In the genomic region with DNA sequence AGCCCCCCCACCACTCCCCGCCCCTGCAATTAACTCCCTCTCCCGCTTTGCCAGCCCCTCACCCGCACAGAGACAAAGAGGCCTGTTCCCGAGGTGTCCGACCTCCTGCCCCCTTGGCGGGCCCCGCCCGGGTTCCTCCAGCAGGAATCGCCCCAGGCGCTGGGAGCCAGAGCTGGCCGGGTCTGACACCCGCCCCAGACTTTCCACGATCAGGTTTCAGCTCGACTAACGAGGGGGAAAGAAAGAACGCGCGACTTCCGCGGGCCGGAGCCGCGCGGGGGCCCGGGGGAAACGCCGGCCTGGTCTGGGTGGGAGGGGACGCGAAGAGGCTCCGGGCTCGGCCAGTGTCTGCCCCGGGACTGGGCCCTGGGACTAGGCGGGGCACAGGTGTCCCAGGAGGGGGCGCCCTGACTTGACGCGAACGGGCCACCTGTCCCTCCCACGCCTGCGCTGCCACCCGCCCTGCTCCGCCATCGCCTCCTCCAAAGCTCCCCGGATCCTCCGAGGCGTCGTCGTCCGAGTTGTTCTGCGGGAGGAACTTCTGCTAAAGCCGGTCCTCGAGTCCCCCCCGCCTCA, we compare ENCODE assay signal across 8 cellular contexts. TPM values are rescaled to one million over a fixed set of nuclear protein-coding genes. Genes with fewer than 3 reads are reported as not detected.
DNase-seq lines count a peak whose midpoint lies in the region; ATAC-seq and TF ChIP-seq lines count a peak whose summit lies in the region.

No MANE protein-coding gene starts in this region.

- intact Hi-C loops in MCF 10A (cut with micrococcal nuclease) = no loop called here
- intact Hi-C loops in activated T-helper 2 cell treated with anti-CD3 and anti-CD28 coated beads, Interferon-gamma antibody, Interleukin-2, Interleukin-4, amounts not matched to agents 10 μg/mL and 5 μg/mL and 100 μg/mL, durations not matched to agents 14 hours and 24 hours and 36 hours (cut with micrococcal nuclease) = no loop called here

- no peaks in the 10 kb centered on the region for H3K36me3 Mint-ChIP-seq in MCF 10A (ENCODE audit: insufficient read depth, unreplicated experiment)
- H3K36me3 Mint-ChIP-seq in activated T-helper 2 cell treated with anti-CD3 and anti-CD28 coated beads, Interferon-gamma antibody, Interleukin-2, Interleukin-4, amounts not matched to agents 10 μg/mL and 5 μg/mL and 100 μg/mL, durations not matched to agents 14 hours and 24 hours and 36 hours (ENCODE audit: low read depth) = no peaks in the 10 kb centered on the region

- no peaks in the 10 kb centered on the region for H3K9me3 ChIP-seq in SJSA1 (replicated peaks)

- H3K27ac ChIP-seq in SJSA1 = no peak overlapping the region

- ATAC-seq in HG02759 (IDR thresholded peaks at IDR 0.05; ENCODE audit: unreplicated experiment) = peak; percentile 83

- DNase-seq in GM10266 (ENCODE audit: extremely low spot score) (peak; percentile 38), SJSA1 (ENCODE audit: low read depth in 1 of 2, low spot score in 2 of 2) (peak in 1 of 2 experiments; percentile 10), MCF 10A (ENCODE audit: unreplicated experiment) (peak; percentile 62), kidney epithelial cell (ENCODE audit: low read depth) (no peak), GM19240 (ENCODE audit: insufficient read length, low spot score) (no peak)
- peak; percentile 21 for DNase-seq in stimulated activated CD4-positive, alpha-beta T cell treated with anti-CD3 and anti-CD28 coated beads, Interleukin-2, amount 100 ng/mL, for 4 hours (ENCODE audit: low read depth)
- DNase-seq in activated T-helper 2 cell treated with anti-CD3 and anti-CD28 coated beads, Interferon-gamma antibody, Interleukin-2, Interleukin-4, amounts not matched to agents 10 μg/mL and 5 μg/mL and 100 μg/mL, durations not matched to agents 14 hours and 24 hours and 36 hours (ENCODE audit: low spot score) = no peak

- POLR2A ChIA-PET in MCF 10A (lab: Yijun Ruan, JAX) = interaction anchor here (0.5 to 1.7 kb wide), 4 partner anchors 8 to 99 kb away, joined by 3 to 4 read pairs (median 3); no protein-coding TSS in a partner anchor

- H3K27me3 ChIP-seq in SJSA1 (replicated peaks) (0 out of 2 replicates have a peak, but pooled peaks cover 12% of the 10 kb centered on the region), kidney epithelial cell (ENCODE audit: control insufficient read depth, insufficient read depth, low read length) (no peaks in the 10 kb centered on the region)

- H3K4me1 ChIP-seq in SJSA1 (replicated peaks) = peaks cover 27% of the 10 kb centered on the region

- H3K36me3 ChIP-seq in SJSA1 (no peaks in the 10 kb centered on the region), kidney epithelial cell (ENCODE audit: control insufficient read depth, insufficient read depth, low read length) (no peaks in the 10 kb centered on the region)

- H3K4me3 ChIP-seq in SJSA1 (peak overlapping the region; percentile 28), kidney epithelial cell (ENCODE audit: low read depth, low read length) (peak overlapping the region; percentile 22)

- BruUV-seq in MCF 10A (replicated peaks; lab: Mats Ljungman, UMichigan) = no TSS peak

- H3K9me3 Mint-ChIP-seq in MCF 10A (ENCODE audit: unreplicated experiment) = no peaks in the 10 kb centered on the region
- H3K9me3 Mint-ChIP-seq in activated T-helper 2 cell treated with anti-CD3 and anti-CD28 coated beads, Interferon-gamma antibody, Interleukin-2, Interleukin-4, amounts not matched to agents 10 μg/mL and 5 μg/mL and 100 μg/mL, durations not matched to agents 14 hours and 24 hours and 36 hours = no peaks in the 10 kb centered on the region

- peak overlapping the region; percentile 26 for H3K27ac Mint-ChIP-seq in MCF 10A (ENCODE audit: low read depth, unreplicated experiment)
- H3K27ac Mint-ChIP-seq in activated T-helper 2 cell treated with anti-CD3 and anti-CD28 coated beads, Interferon-gamma antibody, Interleukin-2, Interleukin-4, amounts not matched to agents 10 μg/mL and 5 μg/mL and 100 μg/mL, durations not matched to agents 14 hours and 24 hours and 36 hours = no peak overlapping the region

- peaks cover 45% of the 10 kb centered on the region for H3K27me3 Mint-ChIP-seq in MCF 10A (ENCODE audit: insufficient read depth, unreplicated experiment)
- peaks cover 56% of the 10 kb centered on the region for H3K27me3 Mint-ChIP-seq in activated T-helper 2 cell treated with anti-CD3 and anti-CD28 coated beads, Interferon-gamma antibody, Interleukin-2, Interleukin-4, amounts not matched to agents 10 μg/mL and 5 μg/mL and 100 μg/mL, durations not matched to agents 14 hours and 24 hours and 36 hours (ENCODE audit: low read depth)

- CTCF ChIA-PET in MCF 10A (lab: Yijun Ruan, JAX) = interaction anchor here (0.6 to 2.6 kb wide), 34 partner anchors 7 to 432 kb away, joined by 3 to 12 read pairs (median 4); no protein-coding TSS in a partner anchor

- H3K4me1 Mint-ChIP-seq in MCF 10A (ENCODE audit: insufficient read depth, unreplicated experiment) = peaks cover 5% of the 10 kb centered on the region
- H3K4me1 Mint-ChIP-seq in activated T-helper 2 cell treated with anti-CD3 and anti-CD28 coated beads, Interferon-gamma antibody, Interleukin-2, Interleukin-4, amounts not matched to agents 10 μg/mL and 5 μg/mL and 100 μg/mL, durations not matched to agents 14 hours and 24 hours and 36 hours (ENCODE audit: low read depth) = no peaks in the 10 kb centered on the region

- peak overlapping the region; percentile 63 for H3K4me3 Mint-ChIP-seq in MCF 10A (ENCODE audit: unreplicated experiment)
- no peak overlapping the region for H3K4me3 Mint-ChIP-seq in activated T-helper 2 cell treated with anti-CD3 and anti-CD28 coated beads, Interferon-gamma antibody, Interleukin-2, Interleukin-4, amounts not matched to agents 10 μg/mL and 5 μg/mL and 100 μg/mL, durations not matched to agents 14 hours and 24 hours and 36 hours (ENCODE audit: low read depth)

- peak; percentile 40 for TF ChIP-seq CTCF in GM10266 (IDR thresholded peaks at IDR 0.05; ENCODE audit: control insufficient read depth, insufficient read depth, low read depth, missing control alignments)
- TF ChIP-seq CTCF in MCF 10A (IDR thresholded peaks at IDR 0.05; ENCODE audit: unreplicated experiment) = peak; percentile 36
- peak; percentile 37 for TF ChIP-seq CTCF in kidney epithelial cell (IDR thresholded peaks at IDR 0.05; ENCODE audit: insufficient read depth, low read length, poor library complexity, severe bottlenecking)

RNA-seq across cellular contexts. Expression of a gene that starts 36.3 kb away (rescaled TPM):
- 2.9 and 10.0 TPM in 2 replicates for total RNA-seq in SJSA1 (2014; rRNA removed; shearing (Covaris generic))
- total RNA-seq in MCF 10A (2022) (4.6 and 4.9 TPM in 2 replicates), kidney epithelial cell (12.9 and 15.0 TPM in 2 replicates)
- total RNA-seq in activated T-helper 2 cell treated with anti-CD3 and anti-CD28 coated beads, Interferon-gamma antibody, Interleukin-2, Interleukin-4, amounts not matched to agents 10 μg/mL and 5 μg/mL and 100 μg/mL, durations not matched to agents 14 hours and 24 hours and 36 hours = 0.43 and 0.57 TPM in 2 replicates

RNA-seq across cellular contexts. Expression of a gene that starts 59.8 kb away (rescaled TPM):
- 4.8 and 6.6 TPM in 2 replicates for total RNA-seq in SJSA1 (2014; rRNA removed; shearing (Covaris generic))
- total RNA-seq in MCF 10A (2022) (0.19 TPM in 1 of 2 replicates, not detected in the other), kidney epithelial cell (10.6 and 11.4 TPM in 2 replicates)
- not detected in 2 replicates for total RNA-seq in activated T-helper 2 cell treated with anti-CD3 and anti-CD28 coated beads, Interferon-gamma antibody, Interleukin-2, Interleukin-4, amounts not matched to agents 10 μg/mL and 5 μg/mL and 100 μg/mL, durations not matched to agents 14 hours and 24 hours and 36 hours

Comparison
In these comparisons a context has a peak if more than half of its experiments do, and no peak if none do; other contexts are left out.
1. DNase-seq: peak in GM10266 (single experiment), MCF 10A (single experiment) and stimulated activated CD4-positive, alpha-beta T cell treated with anti-CD3 and anti-CD28 coated beads, Interleukin-2, amount 100 ng/mL, for 4 hours (single experiment); none in kidney epithelial cell (single experiment), activated T-helper 2 cell treated with anti-CD3 and anti-CD28 coated beads, Interferon-gamma antibody, Interleukin-2, Interleukin-4, amounts not matched to agents 10 μg/mL and 5 μg/mL and 100 μg/mL, durations not matched to agents 14 hours and 24 hours and 36 hours (single experiment) and GM19240 (single experiment).
2. Peak in every context shown above with its lines, with median percentiles within 50 percentile points of each other: CTCF ChIP-seq.